Comparison of ENCODE assay signal across 20 cellular contexts in the genomic region with DNA sequence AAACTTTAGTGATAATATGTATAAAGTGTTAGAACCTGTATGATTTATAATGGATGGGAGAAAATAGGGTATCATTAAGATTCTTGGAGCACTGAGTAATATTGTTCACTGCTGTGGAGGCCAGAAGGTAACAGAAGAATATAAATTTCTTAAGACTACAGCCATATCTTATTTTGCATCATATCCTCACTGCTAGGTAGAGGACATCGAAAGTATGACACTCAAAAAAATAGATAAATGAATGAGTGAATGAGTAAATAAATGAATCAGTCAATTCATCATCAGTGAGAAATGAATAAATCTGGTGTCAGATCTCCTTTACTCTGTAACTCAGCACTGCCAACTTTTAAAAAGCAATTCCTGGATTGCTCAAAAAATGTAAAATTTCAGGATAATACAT. TPM values are rescaled to one million over a fixed set of nuclear protein-coding genes. Genes with fewer than 3 reads are reported as not detected.
DNase-seq lines count a peak whose midpoint lies in the region; TF ChIP-seq lines count a peak whose summit lies in the region.
"Had no signal": no experiment of that assay in that cellular context is flagged by ENCODE, and none has a peak within 500 bp of the region (broad histone marks: within the 10 kb centered on the region; RNA-seq: fewer than 3 reads in every experiment).

No MANE protein-coding gene starts in this region.

- H3K36me3 ChIP-seq in Peyer's patch: no peaks in the 10 kb centered on the region
- H3K36me3 ChIP-seq: BLaER1 had no signal

- DNase-seq in HCEC 1CT (peak; percentile 1), RKO (ENCODE audit: low spot score) (peak; percentile 5), epithelial cell of esophagus (ENCODE audit: low read depth) (peak; percentile 32), NCI-H69 (lab: John Stamatoyannopoulos, UW) (no peak), NCI-H526 (lab: John Stamatoyannopoulos, UW) (no peak), Peyer's patch (no peak)
- DNase-seq: CD4-positive, CD25-positive, alpha-beta regulatory T cell; CD8-positive, alpha-beta T cell; DMS 273 treated with DMSO at 0.1 percent for 48 hours; DMS79; EL; GDM1; H9; HFFc6 had no signal

- no peak overlapping the region for H3K27ac ChIP-seq in Peyer's patch
- H3K27ac ChIP-seq: BLaER1, C4-2B had no signal

- no peaks in the 10 kb centered on the region for H3K9me3 ChIP-seq in Peyer's patch

- TF ChIP-seq CTCF in epithelial cell of esophagus (IDR thresholded peaks at IDR 0.05; ENCODE audit: insufficient read depth, low read depth, low read length, missing control alignments) (no peak), Peyer's patch (IDR thresholded peaks at IDR 0.05) (no peak)

- TF ChIP-seq POLR2A in Peyer's patch (IDR thresholded peaks at IDR 0.05): no peak

- H3K4me3 ChIP-seq in epithelial cell of esophagus (ENCODE audit: low read length) (no peak overlapping the region), Peyer's patch (no peak overlapping the region)
- H3K4me3 ChIP-seq: BLaER1, GM12878, GM23338 had no signal

- H3K4me1 ChIP-seq in Peyer's patch: peaks cover 0 to 4% (median 0%) of the 10 kb centered on the region in 4 donors
- H3K4me1 ChIP-seq: BLaER1 had no signal

- no peaks in the 10 kb centered on the region for H3K27me3 ChIP-seq in Peyer's patch
- H3K27me3 ChIP-seq: BLaER1 had no signal

RNA-seq across cellular contexts. Expression of a gene that starts 33.2 kb away (rescaled TPM):
- 10 to 100 TPM in 1 of 4 donors, 1 to 10 TPM in 2, not detected in 1; 3.1 to 11.9 (median 6.6) TPM for total RNA-seq in Peyer's patch
- total RNA-seq: A172, GM23338, H4, H9, HFFc6 had no signal

Comparison
In these comparisons a context has a peak if more than half of its experiments do, and no peak if none do; other contexts are left out.
1. DNase-seq: peak in HCEC 1CT (single experiment), RKO (single experiment) and epithelial cell of esophagus (single experiment); none in NCI-H69 (single experiment), NCI-H526 (0 of 2) and Peyer's patch (0 of 3).